ENCODE assay signal across 9 cellular contexts in the genomic region with DNA sequence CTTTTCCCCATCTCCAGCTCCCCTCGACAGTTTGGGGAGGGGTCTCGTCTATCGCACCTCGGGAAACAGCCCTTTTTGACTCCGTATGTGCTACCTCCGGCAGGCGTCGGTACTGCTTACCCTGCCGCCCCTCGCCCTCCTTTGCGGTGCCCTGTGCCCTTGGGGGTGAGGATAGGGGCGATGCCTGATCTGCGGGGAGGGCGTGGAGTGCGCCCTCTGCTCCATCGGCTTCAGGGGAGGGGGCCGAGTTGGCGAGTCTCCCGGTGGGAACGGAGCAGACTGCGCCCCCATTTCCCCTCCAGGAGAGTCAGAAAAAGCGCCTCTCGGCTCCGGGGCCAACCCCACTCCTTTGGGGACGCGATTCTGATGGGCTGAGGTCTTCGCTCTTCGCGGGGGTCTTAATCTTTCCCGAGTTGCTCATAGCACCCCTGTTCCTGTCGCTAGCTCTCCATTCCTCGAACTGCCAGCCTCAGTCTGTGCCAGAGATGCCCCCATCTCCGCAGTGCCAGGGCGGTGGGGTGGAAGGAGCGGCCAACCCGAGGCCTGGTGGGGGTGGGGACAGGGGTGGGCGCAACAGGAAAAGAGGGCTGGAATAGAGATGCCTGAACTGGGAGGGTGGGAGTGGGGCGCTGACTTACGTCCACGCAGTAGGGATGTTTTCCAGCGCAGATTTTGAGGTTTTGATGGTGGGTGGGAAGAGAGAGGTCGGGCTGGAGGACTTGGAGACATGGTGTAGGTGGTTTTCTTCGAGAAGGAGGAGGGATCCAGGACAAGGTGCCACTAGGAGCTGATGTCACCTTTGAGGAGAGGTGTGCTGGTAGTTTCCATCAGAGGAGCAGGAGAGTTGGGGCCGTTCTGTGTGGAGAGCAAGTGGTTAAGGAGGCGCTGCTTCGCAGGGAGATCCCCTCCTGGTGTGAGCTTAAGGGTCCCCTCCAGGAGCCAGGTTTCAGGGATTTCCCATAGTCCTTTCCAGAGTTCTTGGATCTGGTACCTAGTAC. TPM values are rescaled to one million over a fixed set of nuclear protein-coding genes. Genes with fewer than 3 reads are reported as not detected.
A peak's percentile ranks its signal among the peaks of the same experiment; 100 is the strongest.
DNase-seq lines count a peak whose midpoint lies in the region; ATAC-seq, FAIRE-seq and TF ChIP-seq lines count a peak whose summit lies in the region.
"Had no signal": no experiment of that assay in that cellular context is flagged by ENCODE, and none has a peak within 500 bp of the region (broad histone marks: within the 10 kb centered on the region; RNA-seq: fewer than 3 reads in every experiment).

No MANE protein-coding gene starts in this region.

- H3K9me3 ChIP-seq in breast epithelium (no peaks in the 10 kb centered on the region), lower lobe of right lung (no peaks in the 10 kb centered on the region)

- DNase-seq in NCI-H2227 (lab: John Stamatoyannopoulos, UW; ENCODE audit: unreplicated experiment) (peak; percentile 64), NCI-H2227 treated with DMSO at 0.1 percent for 48 hours (lab: John Stamatoyannopoulos, UW) (no peak), breast epithelium (ENCODE audit: low spot score in 2 of 2) (no peak), lower lobe of right lung (no peak), type B pancreatic cell (ENCODE audit: extremely low spot score, unreplicated experiment) (no peak), posterior vena cava (ENCODE audit: low spot score) (no peak), H54 (ENCODE audit: insufficient read length, low spot score) (no peak)
- DNase-seq: DND-41 had no signal

- ATAC-seq in HG03520 (IDR thresholded peaks at IDR 0.05; ENCODE audit: unreplicated experiment) (peak; percentile 10), lower lobe of right lung (peak; percentile 29 to 38)

- no peak for TF ChIP-seq POLR2A in breast epithelium (IDR thresholded peaks at IDR 0.05)
- TF ChIP-seq POLR2A in H54 (IDR thresholded peaks at IDR 0.05; ENCODE audit: low read depth, low read length), result no peak

- H3K4me1 Mint-ChIP-seq in type B pancreatic cell (ENCODE audit: unreplicated experiment), result peaks cover 10% of the 10 kb centered on the region

- no peaks in the 10 kb centered on the region for H3K9me3 Mint-ChIP-seq in type B pancreatic cell

- peaks cover 9% of the 10 kb centered on the region for H3K36me3 Mint-ChIP-seq in type B pancreatic cell

- FAIRE-seq in H54 (lab: Jason Lieb, UNC), result no peak

- peak overlapping the region; percentile 81 for H3K4me3 Mint-ChIP-seq in type B pancreatic cell

- H3K4me3 ChIP-seq in breast epithelium (peak overlapping the region; percentile 21 to 74 (median 69)), lower lobe of right lung (peak overlapping the region; percentile 64)

- peak in 1 of 3 donors; percentile 7 for TF ChIP-seq CTCF in breast epithelium (IDR thresholded peaks at IDR 0.05)
- TF ChIP-seq CTCF in lower lobe of right lung (IDR thresholded peaks at IDR 0.05), result no peak
- peak; percentile 49 for TF ChIP-seq CTCF in type B pancreatic cell (conservative IDR thresholded peaks at IDR 0.05)

- peaks cover 50% of the 10 kb centered on the region for H3K27me3 Mint-ChIP-seq in type B pancreatic cell

- H3K36me3 ChIP-seq in breast epithelium (no peaks in the 10 kb centered on the region), lower lobe of right lung (peaks cover 25% of the 10 kb centered on the region)

- H3K27ac ChIP-seq in breast epithelium (peak overlapping the region; percentile 1 to 77), lower lobe of right lung (no peak overlapping the region)

- H3K4me1 ChIP-seq in breast epithelium (peaks cover 0 to 6% of the 10 kb centered on the region in 2 donors), lower lobe of right lung (peaks cover 9% of the 10 kb centered on the region)

- no peak overlapping the region for H3K27ac Mint-ChIP-seq in type B pancreatic cell

- intact Hi-C loops in breast epithelium (cut with DNase I; ENCODE audit: low total_unique reads), result no loop called here
- intact Hi-C loops in lower lobe of right lung (cut with DNase I), result no loop called here
- intact Hi-C loops in posterior vena cava (cut with DNase I), result no loop called here

- H3K27me3 ChIP-seq in breast epithelium (no peaks in the 10 kb centered on the region), lower lobe of right lung (ENCODE audit: low read depth) (peaks cover 5% of the 10 kb centered on the region)

RNA-seq across cellular contexts. Expression of a gene that starts 0.7 kb away (rescaled TPM):
- total RNA-seq in breast epithelium (1 to 10 TPM in 2 of 3 donors, under 1 TPM in 1; 0.80 to 5.6 (median 2.9) TPM), lower lobe of right lung (1.3 TPM), type B pancreatic cell (ENCODE audit: low replicate concordance) (0.71 and 4.9 TPM in 2 replicates), posterior vena cava (1 to 10 TPM; 2.0 to 3.1 TPM)

RNA-seq across cellular contexts. Expression of a gene that starts 19.8 kb away (rescaled TPM):
- 100 to 1,000 TPM in 1 of 3 donors, 10 to 100 TPM in 2; 85.9 to 113 (median 94.1) TPM for total RNA-seq in breast epithelium
- 52.0 TPM for total RNA-seq in lower lobe of right lung
- 75.8 and 88.2 TPM in 2 replicates for total RNA-seq in type B pancreatic cell (ENCODE audit: low replicate concordance)
- total RNA-seq in posterior vena cava, result 10 to 100 TPM; 40.8 to 43.5 TPM

RNA-seq across cellular contexts. Expression of a gene that starts 58.8 kb away (rescaled TPM):
- total RNA-seq in breast epithelium (not detected), lower lobe of right lung (not detected), type B pancreatic cell (ENCODE audit: low replicate concordance) (2.1 TPM in 1 of 2 replicates, not detected in the other), posterior vena cava (not detected)

RNA-seq across cellular contexts. Expression of a gene that starts 59.9 kb away (rescaled TPM):
- total RNA-seq in breast epithelium, result 10 to 100 TPM; 42.0 to 77.4 (median 53.8) TPM
- 67.9 TPM for total RNA-seq in lower lobe of right lung
- 55.2 and 56.8 TPM in 2 replicates for total RNA-seq in type B pancreatic cell (ENCODE audit: low replicate concordance)
- total RNA-seq in posterior vena cava, result 10 to 100 TPM; 42.1 to 45.8 TPM
